In the genomic region with DNA sequence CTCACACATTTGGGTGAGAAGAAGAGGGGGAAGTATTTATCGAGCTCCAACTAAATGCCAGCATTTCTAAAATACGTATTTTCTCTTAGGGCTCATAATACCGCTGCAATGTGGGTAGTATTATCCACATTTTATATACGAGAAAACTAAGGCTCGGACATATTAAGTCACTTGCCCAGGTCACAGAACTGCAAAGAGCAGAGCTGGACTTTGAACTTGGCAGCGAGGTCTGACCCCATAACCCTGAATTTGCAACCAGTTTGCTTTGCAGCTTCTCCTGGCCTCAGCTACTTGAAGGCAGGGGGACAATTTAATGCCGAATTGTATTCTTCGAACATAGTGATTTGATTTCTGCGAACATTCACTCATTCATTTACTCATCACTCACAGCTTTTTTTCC, we compare ENCODE assay signal across 1 cellular context.
TF ChIP-seq lines count a peak whose summit lies in the region.

No MANE protein-coding gene starts in this region.

TF ChIP-seq in HepG2, 621 proteins besides CTCF, POLR2A, EP300 and RAD21 (continued from another document):
- TF ChIP-seq, protein P1, sequence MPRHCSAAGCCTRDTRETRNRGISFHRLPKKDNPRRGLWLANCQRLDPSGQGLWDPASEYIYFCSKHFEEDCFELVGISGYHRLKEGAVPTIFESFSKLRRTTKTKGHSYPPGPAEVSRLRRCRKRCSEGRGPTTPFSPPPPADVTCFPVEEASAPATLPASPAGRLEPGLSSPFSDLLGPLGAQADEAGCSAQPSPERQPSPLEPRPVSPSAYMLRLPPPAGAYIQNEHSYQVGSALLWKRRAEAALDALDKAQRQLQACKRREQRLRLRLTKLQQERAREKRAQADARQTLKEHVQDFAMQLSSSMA (CRISPR knock-in tag; IDR thresholded peaks at IDR 0.05): no peak
- TF ChIP-seq ZNF629 (CRISPR knock-in tag; conservative IDR thresholded peaks at IDR 0.05) (peak; percentile 59), FOSL2 (CRISPR knock-in tag; IDR thresholded peaks at IDR 0.05) (0 out of 2 replicates have a peak, but pooled peaks have one; percentile 7), JUN (CRISPR knock-in tag; IDR thresholded peaks at IDR 0.05) (no peak), NR2C2 (CRISPR knock-in tag; IDR thresholded peaks at IDR 0.05; ENCODE audit: borderline replicate concordance) (peak; percentile 40; the same call in 1 of the 2 replicates), NCOR1 (IDR thresholded peaks at IDR 0.05; ENCODE audit: borderline replicate concordance, low read length) (peak; percentile 39; the same call in 1 of the 2 replicates), BCL6 (CRISPR knock-in tag; IDR thresholded peaks at IDR 0.05) (peak; percentile 23; the same call in 1 of the 2 replicates), EEA1 (CRISPR knock-in tag; IDR thresholded peaks at IDR 0.05; ENCODE audit: borderline replicate concordance) (no peak), RARA (CRISPR knock-in tag; IDR thresholded peaks at IDR 0.05) (peak; percentile 83), HNF4G (IDR thresholded peaks at IDR 0.05; ENCODE audit: borderline replicate concordance, low read depth, low read length) (peak; percentile 72), HNF4G (CRISPR knock-in tag; IDR thresholded peaks at IDR 0.05; ENCODE audit: borderline replicate concordance, low read depth) (peak; percentile 58; the same call in 1 of the 2 replicates), NR2F2 (IDR thresholded peaks at IDR 0.05; ENCODE audit: borderline replicate concordance, low read depth) (peak; percentile 43; the same call in 1 of the 2 replicates), ARID5B (CRISPR knock-in tag; IDR thresholded peaks at IDR 0.05) (peak; percentile 60; the same call in 1 of the 2 replicates), RXRB (CRISPR knock-in tag; IDR thresholded peaks at IDR 0.05; ENCODE audit: borderline replicate concordance) (0 out of 2 replicates have a peak, but pooled peaks have one; percentile 26), SKI (IDR thresholded peaks at IDR 0.05; ENCODE audit: partially characterized antibody) (peak; percentile 13), GATAD1 (CRISPR knock-in tag; IDR thresholded peaks at IDR 0.05) (no peak), HNF4A (CRISPR knock-in tag; IDR thresholded peaks at IDR 0.05) (peak; percentile 86), GATAD2A (CRISPR knock-in tag; IDR thresholded peaks at IDR 0.05) (0 out of 2 replicates have a peak, but pooled peaks have one; percentile 36), POGZ (CRISPR knock-in tag; IDR thresholded peaks at IDR 0.05) (0 out of 2 replicates have a peak, but pooled peaks have one; percentile 30), HMG20A (CRISPR knock-in tag; IDR thresholded peaks at IDR 0.05; ENCODE audit: borderline replicate concordance) (peak; percentile 23; the same call in 1 of the 2 replicates), DMAP1 (CRISPR knock-in tag; IDR thresholded peaks at IDR 0.05) (no peak), ZFP1 (CRISPR knock-in tag; IDR thresholded peaks at IDR 0.05) (no peak)
- TF ChIP-seq, protein P2, sequence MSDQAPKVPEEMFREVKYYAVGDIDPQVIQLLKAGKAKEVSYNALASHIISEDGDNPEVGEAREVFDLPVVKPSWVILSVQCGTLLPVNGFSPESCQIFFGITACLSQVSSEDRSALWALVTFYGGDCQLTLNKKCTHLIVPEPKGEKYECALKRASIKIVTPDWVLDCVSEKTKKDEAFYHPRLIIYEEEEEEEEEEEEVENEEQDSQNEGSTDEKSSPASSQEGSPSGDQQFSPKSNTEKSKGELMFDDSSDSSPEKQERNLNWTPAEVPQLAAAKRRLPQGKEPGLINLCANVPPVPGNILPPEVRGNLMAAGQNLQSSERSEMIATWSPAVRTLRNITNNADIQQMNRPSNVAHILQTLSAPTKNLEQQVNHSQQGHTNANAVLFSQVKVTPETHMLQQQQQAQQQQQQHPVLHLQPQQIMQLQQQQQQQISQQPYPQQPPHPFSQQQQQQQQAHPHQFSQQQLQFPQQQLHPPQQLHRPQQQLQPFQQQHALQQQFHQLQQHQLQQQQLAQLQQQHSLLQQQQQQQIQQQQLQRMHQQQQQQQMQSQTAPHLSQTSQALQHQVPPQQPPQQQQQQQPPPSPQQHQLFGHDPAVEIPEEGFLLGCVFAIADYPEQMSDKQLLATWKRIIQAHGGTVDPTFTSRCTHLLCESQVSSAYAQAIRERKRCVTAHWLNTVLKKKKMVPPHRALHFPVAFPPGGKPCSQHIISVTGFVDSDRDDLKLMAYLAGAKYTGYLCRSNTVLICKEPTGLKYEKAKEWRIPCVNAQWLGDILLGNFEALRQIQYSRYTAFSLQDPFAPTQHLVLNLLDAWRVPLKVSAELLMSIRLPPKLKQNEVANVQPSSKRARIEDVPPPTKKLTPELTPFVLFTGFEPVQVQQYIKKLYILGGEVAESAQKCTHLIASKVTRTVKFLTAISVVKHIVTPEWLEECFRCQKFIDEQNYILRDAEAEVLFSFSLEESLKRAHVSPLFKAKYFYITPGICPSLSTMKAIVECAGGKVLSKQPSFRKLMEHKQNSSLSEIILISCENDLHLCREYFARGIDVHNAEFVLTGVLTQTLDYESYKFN (CRISPR knock-in tag; conservative IDR thresholded peaks at IDR 0.05): peak; percentile 41; the same call in 1 of the 2 replicates
